ENCODE assay signal across 7 cellular contexts in genomic region chr10:111289467-111289866, GRCh38.
"Had no signal": no experiment of that assay in that cellular context is flagged by ENCODE, and none has a peak within 500 bp of the region (broad histone marks: within the 10 kb centered on the region; RNA-seq: fewer than 3 reads in every experiment).

No MANE protein-coding gene starts in this region.

- H3K36me3 ChIP-seq: HAP-1 had no signal

- H3K4me3 ChIP-seq: HAP-1, K562 had no signal

- DNase-seq: GOT3, H7, IMR-90, KG1 had no signal

- H3K4me1 ChIP-seq: HAP-1 had no signal

- H3K9me3 ChIP-seq: HAP-1 had no signal

- ATAC-seq: HCT116, K562 had no signal
